Comparison of ENCODE assay signal across 1 cellular context in genomic region chr16:59991171-59991570, GRCh38.
A peak's percentile ranks its signal among the peaks of the same experiment; 100 is the strongest.
TF ChIP-seq lines count a peak whose summit lies in the region.

No MANE protein-coding gene starts in this region.

TF ChIP-seq in HepG2, 621 proteins besides CTCF, POLR2A, EP300 and RAD21:
- no peak for TF ChIP-seq ATF6 (CRISPR knock-in tag; conservative IDR thresholded peaks at IDR 0.05)
- no peak for TF ChIP-seq ZNF773 (CRISPR knock-in tag; IDR thresholded peaks at IDR 0.05; ENCODE audit: borderline replicate concordance)
- TF ChIP-seq ATF7 (IDR thresholded peaks at IDR 0.05): peak; percentile 97
- no peak for TF ChIP-seq ATF7 (CRISPR knock-in tag; IDR thresholded peaks at IDR 0.05)
- TF ChIP-seq HMG20B (CRISPR knock-in tag; conservative IDR thresholded peaks at IDR 0.05): no peak
- TF ChIP-seq CREB1 (IDR thresholded peaks at IDR 0.05): peak; percentile 96
- TF ChIP-seq CREB1 (CRISPR knock-in tag; IDR thresholded peaks at IDR 0.05): no peak
